Comparison of ENCODE assay signal across 1 cellular context in genomic region chr15:52281085-52282035, GRCh38.
TF ChIP-seq lines count a peak whose summit lies in the region.

No MANE protein-coding gene starts in this region.

TF ChIP-seq in HepG2, 621 proteins besides CTCF, POLR2A, EP300 and RAD21 (continued from another document and continues in another):
- TF ChIP-seq, protein P1, sequence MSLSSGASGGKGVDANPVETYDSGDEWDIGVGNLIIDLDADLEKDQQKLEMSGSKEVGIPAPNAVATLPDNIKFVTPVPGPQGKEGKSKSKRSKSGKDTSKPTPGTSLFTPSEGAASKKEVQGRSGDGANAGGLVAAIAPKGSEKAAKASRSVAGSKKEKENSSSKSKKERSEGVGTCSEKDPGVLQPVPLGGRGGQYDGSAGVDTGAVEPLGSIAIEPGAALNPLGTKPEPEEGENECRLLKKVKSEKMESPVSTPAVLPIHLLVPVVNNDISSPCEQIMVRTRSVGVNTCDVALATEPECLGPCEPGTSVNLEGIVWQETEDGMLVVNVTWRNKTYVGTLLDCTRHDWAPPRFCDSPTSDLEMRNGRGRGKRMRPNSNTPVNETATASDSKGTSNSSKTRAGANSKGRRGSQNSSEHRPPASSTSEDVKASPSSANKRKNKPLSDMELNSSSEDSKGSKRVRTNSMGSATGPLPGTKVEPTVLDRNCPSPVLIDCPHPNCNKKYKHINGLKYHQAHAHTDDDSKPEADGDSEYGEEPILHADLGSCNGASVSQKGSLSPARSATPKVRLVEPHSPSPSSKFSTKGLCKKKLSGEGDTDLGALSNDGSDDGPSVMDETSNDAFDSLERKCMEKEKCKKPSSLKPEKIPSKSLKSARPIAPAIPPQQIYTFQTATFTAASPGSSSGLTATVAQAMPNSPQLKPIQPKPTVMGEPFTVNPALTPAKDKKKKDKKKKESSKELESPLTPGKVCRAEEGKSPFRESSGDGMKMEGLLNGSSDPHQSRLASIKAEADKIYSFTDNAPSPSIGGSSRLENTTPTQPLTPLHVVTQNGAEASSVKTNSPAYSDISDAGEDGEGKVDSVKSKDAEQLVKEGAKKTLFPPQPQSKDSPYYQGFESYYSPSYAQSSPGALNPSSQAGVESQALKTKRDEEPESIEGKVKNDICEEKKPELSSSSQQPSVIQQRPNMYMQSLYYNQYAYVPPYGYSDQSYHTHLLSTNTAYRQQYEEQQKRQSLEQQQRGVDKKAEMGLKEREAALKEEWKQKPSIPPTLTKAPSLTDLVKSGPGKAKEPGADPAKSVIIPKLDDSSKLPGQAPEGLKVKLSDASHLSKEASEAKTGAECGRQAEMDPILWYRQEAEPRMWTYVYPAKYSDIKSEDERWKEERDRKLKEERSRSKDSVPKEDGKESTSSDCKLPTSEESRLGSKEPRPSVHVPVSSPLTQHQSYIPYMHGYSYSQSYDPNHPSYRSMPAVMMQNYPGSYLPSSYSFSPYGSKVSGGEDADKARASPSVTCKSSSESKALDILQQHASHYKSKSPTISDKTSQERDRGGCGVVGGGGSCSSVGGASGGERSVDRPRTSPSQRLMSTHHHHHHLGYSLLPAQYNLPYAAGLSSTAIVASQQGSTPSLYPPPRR (CRISPR knock-in tag; IDR thresholded peaks at IDR 0.05; ENCODE audit: borderline replicate concordance), result peak; percentile 55; the same call in 1 of the 2 replicates
- TF ChIP-seq, protein P2, sequence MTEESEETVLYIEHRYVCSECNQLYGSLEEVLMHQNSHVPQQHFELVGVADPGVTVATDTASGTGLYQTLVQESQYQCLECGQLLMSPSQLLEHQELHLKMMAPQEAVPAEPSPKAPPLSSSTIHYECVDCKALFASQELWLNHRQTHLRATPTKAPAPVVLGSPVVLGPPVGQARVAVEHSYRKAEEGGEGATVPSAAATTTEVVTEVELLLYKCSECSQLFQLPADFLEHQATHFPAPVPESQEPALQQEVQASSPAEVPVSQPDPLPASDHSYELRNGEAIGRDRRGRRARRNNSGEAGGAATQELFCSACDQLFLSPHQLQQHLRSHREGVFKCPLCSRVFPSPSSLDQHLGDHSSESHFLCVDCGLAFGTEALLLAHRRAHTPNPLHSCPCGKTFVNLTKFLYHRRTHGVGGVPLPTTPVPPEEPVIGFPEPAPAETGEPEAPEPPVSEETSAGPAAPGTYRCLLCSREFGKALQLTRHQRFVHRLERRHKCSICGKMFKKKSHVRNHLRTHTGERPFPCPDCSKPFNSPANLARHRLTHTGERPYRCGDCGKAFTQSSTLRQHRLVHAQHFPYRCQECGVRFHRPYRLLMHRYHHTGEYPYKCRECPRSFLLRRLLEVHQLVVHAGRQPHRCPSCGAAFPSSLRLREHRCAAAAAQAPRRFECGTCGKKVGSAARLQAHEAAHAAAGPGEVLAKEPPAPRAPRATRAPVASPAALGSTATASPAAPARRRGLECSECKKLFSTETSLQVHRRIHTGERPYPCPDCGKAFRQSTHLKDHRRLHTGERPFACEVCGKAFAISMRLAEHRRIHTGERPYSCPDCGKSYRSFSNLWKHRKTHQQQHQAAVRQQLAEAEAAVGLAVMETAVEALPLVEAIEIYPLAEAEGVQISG (CRISPR knock-in tag; IDR thresholded peaks at IDR 0.05), result no peak
- TF ChIP-seq, protein P3, sequence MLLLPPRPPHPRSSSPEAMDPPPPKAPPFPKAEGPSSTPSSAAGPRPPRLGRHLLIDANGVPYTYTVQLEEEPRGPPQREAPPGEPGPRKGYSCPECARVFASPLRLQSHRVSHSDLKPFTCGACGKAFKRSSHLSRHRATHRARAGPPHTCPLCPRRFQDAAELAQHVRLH (CRISPR knock-in tag; IDR thresholded peaks at IDR 0.05; ENCODE audit: borderline replicate concordance, low read depth), result peak; percentile 69; the same call in 1 of the 2 replicates
- TF ChIP-seq ZNF44 (CRISPR knock-in tag; IDR thresholded peaks at IDR 0.05) (no peak), ARID5B (CRISPR knock-in tag; IDR thresholded peaks at IDR 0.05) (peak; percentile 92), YEATS4 (CRISPR knock-in tag; IDR thresholded peaks at IDR 0.05; ENCODE audit: borderline replicate concordance) (0 out of 2 replicates have a peak, but pooled peaks have one; percentile 45), ZNF230 (CRISPR knock-in tag; IDR thresholded peaks at IDR 0.05) (no peak), HNF4G (IDR thresholded peaks at IDR 0.05; ENCODE audit: borderline replicate concordance, low read depth, low read length) (peak; percentile 35; the same call in 1 of the 2 replicates), HNF4G (CRISPR knock-in tag; IDR thresholded peaks at IDR 0.05; ENCODE audit: borderline replicate concordance, low read depth) (no peak), ZNF605 (CRISPR knock-in tag; IDR thresholded peaks at IDR 0.05) (peak; percentile 53; the same call in 1 of the 2 replicates), POGZ (CRISPR knock-in tag; IDR thresholded peaks at IDR 0.05) (0 out of 2 replicates have a peak, but pooled peaks have one; percentile 19), HMG20A (CRISPR knock-in tag; IDR thresholded peaks at IDR 0.05; ENCODE audit: borderline replicate concordance) (peak; percentile 66; the same call in 1 of the 2 replicates), MIXL1 (CRISPR knock-in tag; IDR thresholded peaks at IDR 0.05) (peak; percentile 61; the same call in 1 of the 2 replicates), PPARG (CRISPR knock-in tag; conservative IDR thresholded peaks at IDR 0.05) (peak; percentile 57), MBD4 (IDR thresholded peaks at IDR 0.05; ENCODE audit: borderline replicate concordance, low read length) (no peak), FOXO1 (CRISPR knock-in tag; IDR thresholded peaks at IDR 0.05) (peak; percentile 63), ZBTB38 (CRISPR knock-in tag; IDR thresholded peaks at IDR 0.05) (no peak; the same call in 1 of the 2 replicates), ZNF317 (CRISPR knock-in tag; IDR thresholded peaks at IDR 0.05) (0 out of 2 replicates have a peak, but pooled peaks have one; percentile 36), ZEB1 (IDR thresholded peaks at IDR 0.05; ENCODE audit: insufficient replicate concordance, low read depth) (peak; percentile 78), ZNF614 (CRISPR knock-in tag; IDR thresholded peaks at IDR 0.05; ENCODE audit: borderline replicate concordance) (peak; percentile 74; the same call in 1 of the 2 replicates), ZNF687 (CRISPR knock-in tag; IDR thresholded peaks at IDR 0.05) (peak; percentile 65), ZFX (CRISPR knock-in tag; IDR thresholded peaks at IDR 0.05; ENCODE audit: low read depth) (peak; percentile 74), DRAP1 (CRISPR knock-in tag; IDR thresholded peaks at IDR 0.05) (0 out of 2 replicates have a peak, but pooled peaks have one; percentile 10), TEF (CRISPR knock-in tag; IDR thresholded peaks at IDR 0.05) (no peak)
- TF ChIP-seq, protein P4, sequence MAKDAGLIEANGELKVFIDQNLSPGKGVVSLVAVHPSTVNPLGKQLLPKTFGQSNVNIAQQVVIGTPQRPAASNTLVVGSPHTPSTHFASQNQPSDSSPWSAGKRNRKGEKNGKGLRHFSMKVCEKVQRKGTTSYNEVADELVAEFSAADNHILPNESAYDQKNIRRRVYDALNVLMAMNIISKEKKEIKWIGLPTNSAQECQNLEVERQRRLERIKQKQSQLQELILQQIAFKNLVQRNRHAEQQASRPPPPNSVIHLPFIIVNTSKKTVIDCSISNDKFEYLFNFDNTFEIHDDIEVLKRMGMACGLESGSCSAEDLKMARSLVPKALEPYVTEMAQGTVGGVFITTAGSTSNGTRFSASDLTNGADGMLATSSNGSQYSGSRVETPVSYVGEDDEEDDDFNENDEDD (CRISPR knock-in tag; IDR thresholded peaks at IDR 0.05; ENCODE audit: borderline replicate concordance), result 0 out of 2 replicates have a peak, but pooled peaks have one; percentile 30
- TF ChIP-seq, protein P5, sequence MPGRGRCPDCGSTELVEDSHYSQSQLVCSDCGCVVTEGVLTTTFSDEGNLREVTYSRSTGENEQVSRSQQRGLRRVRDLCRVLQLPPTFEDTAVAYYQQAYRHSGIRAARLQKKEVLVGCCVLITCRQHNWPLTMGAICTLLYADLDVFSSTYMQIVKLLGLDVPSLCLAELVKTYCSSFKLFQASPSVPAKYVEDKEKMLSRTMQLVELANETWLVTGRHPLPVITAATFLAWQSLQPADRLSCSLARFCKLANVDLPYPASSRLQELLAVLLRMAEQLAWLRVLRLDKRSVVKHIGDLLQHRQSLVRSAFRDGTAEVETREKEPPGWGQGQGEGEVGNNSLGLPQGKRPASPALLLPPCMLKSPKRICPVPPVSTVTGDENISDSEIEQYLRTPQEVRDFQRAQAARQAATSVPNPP (CRISPR knock-in tag; IDR thresholded peaks at IDR 0.05), result peak; percentile 37; the same call in 1 of the 2 replicates
- TF ChIP-seq, protein P6, sequence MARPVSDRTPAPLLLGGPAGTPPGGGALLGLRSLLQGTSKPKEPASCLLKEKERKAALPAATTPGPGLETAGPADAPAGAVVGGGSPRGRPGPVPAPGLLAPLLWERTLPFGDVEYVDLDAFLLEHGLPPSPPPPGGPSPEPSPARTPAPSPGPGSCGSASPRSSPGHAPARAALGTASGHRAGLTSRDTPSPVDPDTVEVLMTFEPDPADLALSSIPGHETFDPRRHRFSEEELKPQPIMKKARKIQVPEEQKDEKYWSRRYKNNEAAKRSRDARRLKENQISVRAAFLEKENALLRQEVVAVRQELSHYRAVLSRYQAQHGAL (CRISPR knock-in tag; IDR thresholded peaks at IDR 0.05; ENCODE audit: not compliant biosample characterization), result no peak
- TF ChIP-seq, protein P7, sequence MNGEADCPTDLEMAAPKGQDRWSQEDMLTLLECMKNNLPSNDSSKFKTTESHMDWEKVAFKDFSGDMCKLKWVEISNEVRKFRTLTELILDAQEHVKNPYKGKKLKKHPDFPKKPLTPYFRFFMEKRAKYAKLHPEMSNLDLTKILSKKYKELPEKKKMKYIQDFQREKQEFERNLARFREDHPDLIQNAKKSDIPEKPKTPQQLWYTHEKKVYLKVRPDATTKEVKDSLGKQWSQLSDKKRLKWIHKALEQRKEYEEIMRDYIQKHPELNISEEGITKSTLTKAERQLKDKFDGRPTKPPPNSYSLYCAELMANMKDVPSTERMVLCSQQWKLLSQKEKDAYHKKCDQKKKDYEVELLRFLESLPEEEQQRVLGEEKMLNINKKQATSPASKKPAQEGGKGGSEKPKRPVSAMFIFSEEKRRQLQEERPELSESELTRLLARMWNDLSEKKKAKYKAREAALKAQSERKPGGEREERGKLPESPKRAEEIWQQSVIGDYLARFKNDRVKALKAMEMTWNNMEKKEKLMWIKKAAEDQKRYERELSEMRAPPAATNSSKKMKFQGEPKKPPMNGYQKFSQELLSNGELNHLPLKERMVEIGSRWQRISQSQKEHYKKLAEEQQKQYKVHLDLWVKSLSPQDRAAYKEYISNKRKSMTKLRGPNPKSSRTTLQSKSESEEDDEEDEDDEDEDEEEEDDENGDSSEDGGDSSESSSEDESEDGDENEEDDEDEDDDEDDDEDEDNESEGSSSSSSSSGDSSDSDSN (CRISPR knock-in tag; IDR thresholded peaks at IDR 0.05), result peak; percentile 50; the same call in 1 of the 2 replicates
